Comparison of ENCODE assay signal across 1 cellular context in the genomic region with DNA sequence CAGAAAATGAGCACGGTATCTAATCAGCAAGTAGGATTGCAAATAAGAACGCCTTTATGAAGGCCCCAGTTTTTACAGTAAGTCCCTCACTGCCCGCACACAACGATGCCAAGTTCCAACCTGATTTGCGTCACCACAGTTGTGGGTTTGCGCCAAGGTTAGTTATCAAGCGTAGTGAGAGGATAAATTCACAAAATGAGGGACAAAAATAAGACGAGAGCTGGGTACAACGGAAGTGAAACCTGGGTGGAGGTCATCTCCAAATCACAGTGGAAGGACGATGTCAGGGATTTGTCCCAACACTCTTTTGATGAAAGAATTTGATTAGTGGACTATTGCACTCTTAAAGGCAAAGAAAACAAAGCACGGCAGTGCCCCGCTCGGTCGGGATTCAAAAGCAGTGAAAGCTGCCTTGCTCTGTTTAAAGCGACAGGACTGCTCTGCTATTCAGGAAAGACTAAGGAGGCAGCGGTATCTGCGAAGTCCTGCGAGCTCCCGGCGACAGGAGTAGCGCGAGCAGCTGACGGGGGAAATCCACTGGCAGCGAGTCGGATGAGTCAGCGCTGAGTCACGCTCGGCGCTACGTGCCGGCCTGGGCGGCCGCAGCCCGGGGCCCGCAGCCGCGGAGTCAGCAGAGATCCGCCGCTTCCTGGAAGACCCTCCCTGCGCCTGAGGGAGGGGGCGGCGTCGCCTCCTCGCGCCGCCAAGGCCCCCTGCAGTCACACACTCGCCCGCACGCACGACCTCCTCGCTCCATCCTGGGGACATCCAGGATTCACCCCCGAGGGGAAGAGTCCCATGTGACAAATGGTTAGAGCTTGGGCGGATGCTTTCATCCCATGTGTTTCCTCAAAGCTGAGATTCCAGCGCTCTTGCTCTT.
TF ChIP-seq lines count a peak whose summit lies in the region.

No MANE protein-coding gene starts in this region.

TF ChIP-seq in HepG2, 621 proteins besides CTCF, POLR2A, EP300 and RAD21 (continued from another document and continues in another):
- TF ChIP-seq, protein P1, sequence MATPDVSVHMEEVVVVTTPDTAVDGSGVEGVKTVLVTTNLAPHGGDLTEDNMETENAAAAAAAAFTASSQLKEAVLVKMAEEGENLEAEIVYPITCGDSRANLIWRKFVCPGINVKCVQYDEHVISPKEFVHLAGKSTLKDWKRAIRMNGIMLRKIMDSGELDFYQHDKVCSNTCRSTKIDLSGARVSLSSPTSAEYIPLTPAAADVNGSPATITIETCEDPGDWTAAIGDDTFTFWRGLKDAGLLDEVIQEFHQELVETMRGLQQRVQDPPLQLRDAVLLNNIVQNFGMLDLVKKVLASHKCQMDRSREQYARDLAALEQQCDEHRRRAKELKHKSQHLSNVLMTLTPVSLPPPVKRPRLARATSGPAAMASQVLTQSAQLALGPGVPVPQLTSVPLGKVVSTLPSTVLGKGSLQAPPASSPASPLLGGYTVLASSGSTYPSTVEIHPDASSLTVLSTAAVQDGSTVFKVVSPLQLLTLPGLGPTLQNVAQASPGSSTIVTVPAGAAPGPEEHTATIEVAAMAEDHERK (CRISPR knock-in tag; IDR thresholded peaks at IDR 0.05; ENCODE audit: low read depth) = 0 out of 2 replicates have a peak, but pooled peaks have one; percentile 21
- no peak for TF ChIP-seq HNF4G (IDR thresholded peaks at IDR 0.05; ENCODE audit: borderline replicate concordance, low read depth, low read length)
- no peak for TF ChIP-seq HNF4G (CRISPR knock-in tag; IDR thresholded peaks at IDR 0.05; ENCODE audit: borderline replicate concordance, low read depth)
- no peak for TF ChIP-seq XBP1 (CRISPR knock-in tag; IDR thresholded peaks at IDR 0.05)
- peak; percentile 81; the same call in 1 of the 2 replicates for TF ChIP-seq AKAP8 (CRISPR knock-in tag; IDR thresholded peaks at IDR 0.05)
- TF ChIP-seq CHD2 (IDR thresholded peaks at IDR 0.05; ENCODE audit: low read depth, low read length) = 0 out of 2 replicates have a peak, but pooled peaks have one; percentile 6
- peak; percentile 39; the same call in 1 of the 2 replicates for TF ChIP-seq ZNF589 (CRISPR knock-in tag; conservative IDR thresholded peaks at IDR 0.05)
- no peak for TF ChIP-seq ZNF260 (CRISPR knock-in tag; IDR thresholded peaks at IDR 0.05; ENCODE audit: borderline replicate concordance, low read depth)
- no peak; the same call in 1 of the 2 replicates for TF ChIP-seq BRD4 (CRISPR knock-in tag; IDR thresholded peaks at IDR 0.05)
- no peak for TF ChIP-seq U2AF2 (IDR thresholded peaks at IDR 0.05; ENCODE audit: low read depth, low read length)
- TF ChIP-seq, protein P2, sequence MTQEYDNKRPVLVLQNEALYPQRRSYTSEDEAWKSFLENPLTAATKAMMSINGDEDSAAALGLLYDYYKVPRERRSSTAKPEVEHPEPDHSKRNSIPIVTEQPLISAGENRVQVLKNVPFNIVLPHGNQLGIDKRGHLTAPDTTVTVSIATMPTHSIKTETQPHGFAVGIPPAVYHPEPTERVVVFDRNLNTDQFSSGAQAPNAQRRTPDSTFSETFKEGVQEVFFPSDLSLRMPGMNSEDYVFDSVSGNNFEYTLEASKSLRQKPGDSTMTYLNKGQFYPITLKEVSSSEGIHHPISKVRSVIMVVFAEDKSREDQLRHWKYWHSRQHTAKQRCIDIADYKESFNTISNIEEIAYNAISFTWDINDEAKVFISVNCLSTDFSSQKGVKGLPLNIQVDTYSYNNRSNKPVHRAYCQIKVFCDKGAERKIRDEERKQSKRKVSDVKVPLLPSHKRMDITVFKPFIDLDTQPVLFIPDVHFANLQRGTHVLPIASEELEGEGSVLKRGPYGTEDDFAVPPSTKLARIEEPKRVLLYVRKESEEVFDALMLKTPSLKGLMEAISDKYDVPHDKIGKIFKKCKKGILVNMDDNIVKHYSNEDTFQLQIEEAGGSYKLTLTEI (CRISPR knock-in tag; conservative IDR thresholded peaks at IDR 0.05) = no peak
- TF ChIP-seq, protein P3, sequence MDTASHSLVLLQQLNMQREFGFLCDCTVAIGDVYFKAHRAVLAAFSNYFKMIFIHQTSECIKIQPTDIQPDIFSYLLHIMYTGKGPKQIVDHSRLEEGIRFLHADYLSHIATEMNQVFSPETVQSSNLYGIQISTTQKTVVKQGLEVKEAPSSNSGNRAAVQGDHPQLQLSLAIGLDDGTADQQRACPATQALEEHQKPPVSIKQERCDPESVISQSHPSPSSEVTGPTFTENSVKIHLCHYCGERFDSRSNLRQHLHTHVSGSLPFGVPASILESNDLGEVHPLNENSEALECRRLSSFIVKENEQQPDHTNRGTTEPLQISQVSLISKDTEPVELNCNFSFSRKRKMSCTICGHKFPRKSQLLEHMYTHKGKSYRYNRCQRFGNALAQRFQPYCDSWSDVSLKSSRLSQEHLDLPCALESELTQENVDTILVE (CRISPR knock-in tag; IDR thresholded peaks at IDR 0.05) = no peak
- TF ChIP-seq SMARCC2 (IDR thresholded peaks at IDR 0.05) = no peak
- 0 out of 2 replicates have a peak, but pooled peaks have one; percentile 40 for TF ChIP-seq GATAD1 (CRISPR knock-in tag; IDR thresholded peaks at IDR 0.05)
- TF ChIP-seq ZFP62 (CRISPR knock-in tag; IDR thresholded peaks at IDR 0.05) = no peak
- no peak for TF ChIP-seq ZNF296 (CRISPR knock-in tag; conservative IDR thresholded peaks at IDR 0.05)
- peak; percentile 96 for TF ChIP-seq KDM3A (CRISPR knock-in tag; IDR thresholded peaks at IDR 0.05; ENCODE audit: low read depth)
- TF ChIP-seq, protein P4, sequence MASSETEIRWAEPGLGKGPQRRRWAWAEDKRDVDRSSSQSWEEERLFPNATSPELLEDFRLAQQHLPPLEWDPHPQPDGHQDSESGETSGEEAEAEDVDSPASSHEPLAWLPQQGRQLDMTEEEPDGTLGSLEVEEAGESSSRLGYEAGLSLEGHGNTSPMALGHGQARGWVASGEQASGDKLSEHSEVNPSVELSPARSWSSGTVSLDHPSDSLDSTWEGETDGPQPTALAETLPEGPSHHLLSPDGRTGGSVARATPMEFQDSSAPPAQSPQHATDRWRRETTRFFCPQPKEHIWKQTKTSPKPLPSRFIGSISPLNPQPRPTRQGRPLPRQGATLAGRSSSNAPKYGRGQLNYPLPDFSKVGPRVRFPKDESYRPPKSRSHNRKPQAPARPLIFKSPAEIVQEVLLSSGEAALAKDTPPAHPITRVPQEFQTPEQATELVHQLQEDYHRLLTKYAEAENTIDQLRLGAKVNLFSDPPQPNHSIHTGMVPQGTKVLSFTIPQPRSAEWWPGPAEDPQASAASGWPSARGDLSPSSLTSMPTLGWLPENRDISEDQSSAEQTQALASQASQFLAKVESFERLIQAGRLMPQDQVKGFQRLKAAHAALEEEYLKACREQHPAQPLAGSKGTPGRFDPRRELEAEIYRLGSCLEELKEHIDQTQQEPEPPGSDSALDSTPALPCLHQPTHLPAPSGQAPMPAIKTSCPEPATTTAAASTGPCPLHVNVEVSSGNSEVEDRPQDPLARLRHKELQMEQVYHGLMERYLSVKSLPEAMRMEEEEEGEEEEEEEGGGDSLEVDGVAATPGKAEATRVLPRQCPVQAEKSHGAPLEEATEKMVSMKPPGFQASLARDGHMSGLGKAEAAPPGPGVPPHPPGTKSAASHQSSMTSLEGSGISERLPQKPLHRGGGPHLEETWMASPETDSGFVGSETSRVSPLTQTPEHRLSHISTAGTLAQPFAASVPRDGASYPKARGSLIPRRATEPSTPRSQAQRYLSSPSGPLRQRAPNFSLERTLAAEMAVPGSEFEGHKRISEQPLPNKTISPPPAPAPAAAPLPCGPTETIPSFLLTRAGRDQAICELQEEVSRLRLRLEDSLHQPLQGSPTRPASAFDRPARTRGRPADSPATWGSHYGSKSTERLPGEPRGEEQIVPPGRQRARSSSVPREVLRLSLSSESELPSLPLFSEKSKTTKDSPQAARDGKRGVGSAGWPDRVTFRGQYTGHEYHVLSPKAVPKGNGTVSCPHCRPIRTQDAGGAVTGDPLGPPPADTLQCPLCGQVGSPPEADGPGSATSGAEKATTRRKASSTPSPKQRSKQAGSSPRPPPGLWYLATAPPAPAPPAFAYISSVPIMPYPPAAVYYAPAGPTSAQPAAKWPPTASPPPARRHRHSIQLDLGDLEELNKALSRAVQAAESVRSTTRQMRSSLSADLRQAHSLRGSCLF (CRISPR knock-in tag; IDR thresholded peaks at IDR 0.05; ENCODE audit: borderline replicate concordance) = 0 out of 2 replicates have a peak, but pooled peaks have one; percentile 47
- no peak for TF ChIP-seq IKZF1 (IDR thresholded peaks at IDR 0.05)
- TF ChIP-seq, protein P5, sequence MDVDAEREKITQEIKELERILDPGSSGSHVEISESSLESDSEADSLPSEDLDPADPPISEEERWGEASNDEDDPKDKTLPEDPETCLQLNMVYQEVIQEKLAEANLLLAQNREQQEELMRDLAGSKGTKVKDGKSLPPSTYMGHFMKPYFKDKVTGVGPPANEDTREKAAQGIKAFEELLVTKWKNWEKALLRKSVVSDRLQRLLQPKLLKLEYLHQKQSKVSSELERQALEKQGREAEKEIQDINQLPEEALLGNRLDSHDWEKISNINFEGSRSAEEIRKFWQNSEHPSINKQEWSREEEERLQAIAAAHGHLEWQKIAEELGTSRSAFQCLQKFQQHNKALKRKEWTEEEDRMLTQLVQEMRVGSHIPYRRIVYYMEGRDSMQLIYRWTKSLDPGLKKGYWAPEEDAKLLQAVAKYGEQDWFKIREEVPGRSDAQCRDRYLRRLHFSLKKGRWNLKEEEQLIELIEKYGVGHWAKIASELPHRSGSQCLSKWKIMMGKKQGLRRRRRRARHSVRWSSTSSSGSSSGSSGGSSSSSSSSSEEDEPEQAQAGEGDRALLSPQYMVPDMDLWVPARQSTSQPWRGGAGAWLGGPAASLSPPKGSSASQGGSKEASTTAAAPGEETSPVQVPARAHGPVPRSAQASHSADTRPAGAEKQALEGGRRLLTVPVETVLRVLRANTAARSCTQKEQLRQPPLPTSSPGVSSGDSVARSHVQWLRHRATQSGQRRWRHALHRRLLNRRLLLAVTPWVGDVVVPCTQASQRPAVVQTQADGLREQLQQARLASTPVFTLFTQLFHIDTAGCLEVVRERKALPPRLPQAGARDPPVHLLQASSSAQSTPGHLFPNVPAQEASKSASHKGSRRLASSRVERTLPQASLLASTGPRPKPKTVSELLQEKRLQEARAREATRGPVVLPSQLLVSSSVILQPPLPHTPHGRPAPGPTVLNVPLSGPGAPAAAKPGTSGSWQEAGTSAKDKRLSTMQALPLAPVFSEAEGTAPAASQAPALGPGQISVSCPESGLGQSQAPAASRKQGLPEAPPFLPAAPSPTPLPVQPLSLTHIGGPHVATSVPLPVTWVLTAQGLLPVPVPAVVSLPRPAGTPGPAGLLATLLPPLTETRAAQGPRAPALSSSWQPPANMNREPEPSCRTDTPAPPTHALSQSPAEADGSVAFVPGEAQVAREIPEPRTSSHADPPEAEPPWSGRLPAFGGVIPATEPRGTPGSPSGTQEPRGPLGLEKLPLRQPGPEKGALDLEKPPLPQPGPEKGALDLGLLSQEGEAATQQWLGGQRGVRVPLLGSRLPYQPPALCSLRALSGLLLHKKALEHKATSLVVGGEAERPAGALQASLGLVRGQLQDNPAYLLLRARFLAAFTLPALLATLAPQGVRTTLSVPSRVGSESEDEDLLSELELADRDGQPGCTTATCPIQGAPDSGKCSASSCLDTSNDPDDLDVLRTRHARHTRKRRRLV (CRISPR knock-in tag; IDR thresholded peaks at IDR 0.05) = no peak
- TF ChIP-seq TBX3 (IDR thresholded peaks at IDR 0.05; ENCODE audit: borderline replicate concordance) = no peak
- TF ChIP-seq PITX1 (CRISPR knock-in tag; IDR thresholded peaks at IDR 0.05) = peak; percentile 60
- TF ChIP-seq, protein P6, sequence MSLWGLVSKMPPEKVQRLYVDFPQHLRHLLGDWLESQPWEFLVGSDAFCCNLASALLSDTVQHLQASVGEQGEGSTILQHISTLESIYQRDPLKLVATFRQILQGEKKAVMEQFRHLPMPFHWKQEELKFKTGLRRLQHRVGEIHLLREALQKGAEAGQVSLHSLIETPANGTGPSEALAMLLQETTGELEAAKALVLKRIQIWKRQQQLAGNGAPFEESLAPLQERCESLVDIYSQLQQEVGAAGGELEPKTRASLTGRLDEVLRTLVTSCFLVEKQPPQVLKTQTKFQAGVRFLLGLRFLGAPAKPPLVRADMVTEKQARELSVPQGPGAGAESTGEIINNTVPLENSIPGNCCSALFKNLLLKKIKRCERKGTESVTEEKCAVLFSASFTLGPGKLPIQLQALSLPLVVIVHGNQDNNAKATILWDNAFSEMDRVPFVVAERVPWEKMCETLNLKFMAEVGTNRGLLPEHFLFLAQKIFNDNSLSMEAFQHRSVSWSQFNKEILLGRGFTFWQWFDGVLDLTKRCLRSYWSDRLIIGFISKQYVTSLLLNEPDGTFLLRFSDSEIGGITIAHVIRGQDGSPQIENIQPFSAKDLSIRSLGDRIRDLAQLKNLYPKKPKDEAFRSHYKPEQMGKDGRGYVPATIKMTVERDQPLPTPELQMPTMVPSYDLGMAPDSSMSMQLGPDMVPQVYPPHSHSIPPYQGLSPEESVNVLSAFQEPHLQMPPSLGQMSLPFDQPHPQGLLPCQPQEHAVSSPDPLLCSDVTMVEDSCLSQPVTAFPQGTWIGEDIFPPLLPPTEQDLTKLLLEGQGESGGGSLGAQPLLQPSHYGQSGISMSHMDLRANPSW (CRISPR knock-in tag; IDR thresholded peaks at IDR 0.05; ENCODE audit: borderline replicate concordance) = peak; percentile 64; the same call in 1 of the 2 replicates
- no peak for TF ChIP-seq ATF7 (IDR thresholded peaks at IDR 0.05)
- TF ChIP-seq ATF7 (CRISPR knock-in tag; IDR thresholded peaks at IDR 0.05) = no peak
- TF ChIP-seq TOPORS (CRISPR knock-in tag; IDR thresholded peaks at IDR 0.05) = no peak
- TF ChIP-seq GATA4 (IDR thresholded peaks at IDR 0.05; ENCODE audit: borderline replicate concordance, low read depth) = peak; percentile 16; the same call in 1 of the 2 replicates
- no peak; the same call in 1 of the 2 replicates for TF ChIP-seq ZNF558 (CRISPR knock-in tag; IDR thresholded peaks at IDR 0.05; ENCODE audit: borderline replicate concordance)
- TF ChIP-seq ZNF205 (CRISPR knock-in tag; IDR thresholded peaks at IDR 0.05) = peak; percentile 66
- no peak for TF ChIP-seq EED (CRISPR knock-in tag; IDR thresholded peaks at IDR 0.05)
- no peak for TF ChIP-seq ATAD3A (CRISPR knock-in tag; IDR thresholded peaks at IDR 0.05)
- no peak for TF ChIP-seq LCORL (IDR thresholded peaks at IDR 0.05)
- peak; percentile 73; the same call in 1 of the 2 replicates for TF ChIP-seq LCORL (CRISPR knock-in tag; IDR thresholded peaks at IDR 0.05)
